Comparison of ENCODE assay signal across 1 cellular context in genomic region chr12:121575051-121575450, GRCh38.
TF ChIP-seq lines count a peak whose summit lies in the region.

No MANE protein-coding gene starts in this region.

TF ChIP-seq in WTC11, 78 proteins besides CTCF, POLR2A, EP300 and RAD21 (continued from another document):
- TF ChIP-seq PREB (CRISPR knock-in tag; IDR thresholded peaks at IDR 0.05; ENCODE audit: borderline replicate concordance), result no peak
